ENCODE assay signal across 8 cellular contexts in the genomic region with DNA sequence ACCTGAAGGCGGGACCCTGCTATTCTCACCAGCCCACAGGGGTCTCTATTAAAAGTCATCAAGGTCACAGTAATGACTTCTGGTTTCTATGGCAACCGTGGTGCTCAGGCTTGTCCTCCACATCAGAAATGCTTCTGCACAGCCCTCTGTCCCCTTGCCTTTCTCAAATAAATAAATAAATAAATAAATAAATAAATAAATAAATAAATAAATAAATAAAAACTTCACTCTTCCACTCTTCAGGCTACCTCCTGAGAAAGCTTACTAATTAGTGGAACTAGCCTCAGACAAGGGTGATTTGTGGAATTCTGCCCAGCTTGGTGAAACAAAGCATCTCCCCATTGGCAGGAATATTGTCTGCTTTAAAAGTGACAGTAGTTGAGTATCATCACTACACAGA. TPM values are rescaled to one million over a fixed set of nuclear protein-coding genes. Genes with fewer than 3 reads are reported as not detected.
"Had no signal": no experiment of that assay in that cellular context is flagged by ENCODE, and none has a peak within 500 bp of the region (broad histone marks: within the 10 kb centered on the region; RNA-seq: fewer than 3 reads in every experiment).

No MANE protein-coding gene starts in this region.

- DNase-seq: GM23248, GOT3, H7, IMR-90, KBM-7 had no signal

- H3K4me3 ChIP-seq: GM23248, HAP-1 had no signal

- H3K4me1 ChIP-seq: HAP-1 had no signal

- H3K27ac ChIP-seq: GM23248 had no signal

- H3K36me3 ChIP-seq: HAP-1 had no signal

- H2AFZ ChIP-seq: GM23248 had no signal

- FAIRE-seq: HTR-8/SVneo had no signal

- H3K9me3 ChIP-seq: HAP-1 had no signal

- H3K9ac ChIP-seq: GM23248 had no signal

RNA-seq across cellular contexts. Expression of a gene that starts 5.5 kb away (rescaled TPM):
- total RNA-seq: GM23248, HT-29 had no signal
